ENCODE assay signal across 9 cellular contexts in the genomic region with DNA sequence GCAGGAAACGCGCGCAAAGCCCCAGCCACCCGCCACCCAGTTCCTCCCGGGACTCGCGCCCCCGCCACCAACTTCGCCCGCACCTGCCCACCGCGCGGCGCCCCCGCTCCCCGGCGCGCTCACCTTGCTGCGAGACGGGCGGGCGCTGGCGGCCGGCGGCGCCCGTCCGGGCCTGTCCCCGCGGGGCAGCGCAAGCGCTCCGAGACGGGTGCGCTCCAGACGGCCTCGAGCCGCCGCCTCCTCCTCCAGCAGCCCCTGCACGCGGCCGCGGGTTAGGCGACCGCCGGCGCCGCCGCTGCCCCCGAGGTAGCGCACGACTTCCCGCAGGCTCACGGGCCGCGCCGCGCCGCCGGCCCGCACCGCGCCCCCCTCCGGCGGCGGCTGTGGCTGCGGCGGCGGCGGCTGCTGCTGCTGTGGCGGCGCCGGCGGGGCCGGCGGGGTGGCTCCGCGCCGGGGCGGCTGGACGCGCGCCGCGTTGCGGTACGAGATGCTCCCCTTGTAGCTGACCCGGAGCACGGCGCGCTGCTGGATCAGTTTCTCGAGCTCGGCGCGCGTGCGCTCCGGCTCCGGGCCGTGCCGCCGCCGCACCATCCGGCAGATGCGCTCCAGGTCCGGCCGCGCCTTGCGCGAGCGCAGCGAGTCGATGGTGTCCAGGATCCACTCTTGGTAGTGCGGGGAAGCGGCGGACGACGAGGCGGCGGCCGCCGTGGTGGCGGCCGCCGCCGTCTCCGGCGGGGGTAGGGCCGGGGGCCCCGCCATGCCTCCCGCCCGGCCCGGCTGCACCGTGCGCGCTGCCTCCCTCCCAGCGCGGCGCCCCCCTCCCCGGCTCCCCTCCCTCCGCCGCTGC. TPM values are rescaled to one million over a fixed set of nuclear protein-coding genes. Genes with fewer than 3 reads are reported as not detected.
DNase-seq lines count a peak whose midpoint lies in the region; ATAC-seq and TF ChIP-seq lines count a peak whose summit lies in the region.
"Had no signal": no experiment of that assay in that cellular context is flagged by ENCODE, and none has a peak within 500 bp of the region (broad histone marks: within the 10 kb centered on the region; RNA-seq: fewer than 3 reads in every experiment).

No MANE protein-coding gene starts in this region.

- H3K27ac Mint-ChIP-seq in Calu3 (ENCODE audit: unreplicated experiment): no peak overlapping the region
- peak overlapping the region; percentile 71 for H3K27ac Mint-ChIP-seq in activated naive CD4-positive, alpha-beta T cell treated with anti-CD3 and anti-CD28 coated beads for 36 hours
- peak overlapping the region; percentile 88 for H3K27ac Mint-ChIP-seq in glutamatergic neuron (ENCODE audit: unreplicated experiment)

- H3K36me3 ChIP-seq in HAP-1 (replicated peaks): peaks cover 13% of the 10 kb centered on the region
- H3K36me3 ChIP-seq in Peyer's patch: peaks cover 0 to 12% (median 0%) of the 10 kb centered on the region in 3 donors
- H3K36me3 ChIP-seq in parathyroid adenoma (ENCODE audit: control insufficient read depth, insufficient read depth, low read length): no peaks in the 10 kb centered on the region

- peaks cover 38% of the 10 kb centered on the region for H3K36me3 Mint-ChIP-seq in Calu3 (ENCODE audit: insufficient read depth, unreplicated experiment)
- peaks cover 18% of the 10 kb centered on the region for H3K36me3 Mint-ChIP-seq in activated naive CD4-positive, alpha-beta T cell treated with anti-CD3 and anti-CD28 coated beads for 36 hours (ENCODE audit: low read depth)
- peaks cover 9% of the 10 kb centered on the region for H3K36me3 Mint-ChIP-seq in glutamatergic neuron (ENCODE audit: unreplicated experiment)

- intact Hi-C loops in Calu3 (cut with micrococcal nuclease; ENCODE audit: unreplicated experiment): no loop called here
- intact Hi-C loops in activated naive CD4-positive, alpha-beta T cell treated with anti-CD3 and anti-CD28 coated beads for 36 hours (cut with micrococcal nuclease): no loop called here

- H3K4me3 ChIP-seq in HAP-1 (peak overlapping the region; percentile 38), Peyer's patch (peak overlapping the region; percentile 66 to 99 (median 88)), parathyroid adenoma (ENCODE audit: low read depth, low read length) (peak overlapping the region; percentile 39)

- TF ChIP-seq CTCF in Calu3 (IDR thresholded peaks at IDR 0.05; ENCODE audit: unreplicated experiment) (no peak), Peyer's patch (IDR thresholded peaks at IDR 0.05) (peak in 2 of 6 experiments; percentile 11 to 41), glutamatergic neuron (IDR thresholded peaks at IDR 0.05; ENCODE audit: partially characterized antibody, unreplicated experiment) (no peak), parathyroid adenoma (IDR thresholded peaks at IDR 0.05) (no peak)

- no peak for TF ChIP-seq POLR2A in Peyer's patch (IDR thresholded peaks at IDR 0.05)

- ATAC-seq in GM21717 (IDR thresholded peaks at IDR 0.05; ENCODE audit: unreplicated experiment): no peak

- peak overlapping the region; percentile 61 for H3K4me3 Mint-ChIP-seq in Calu3 (ENCODE audit: low read depth, unreplicated experiment)
- H3K4me3 Mint-ChIP-seq in activated naive CD4-positive, alpha-beta T cell treated with anti-CD3 and anti-CD28 coated beads for 36 hours: peak overlapping the region; percentile 79
- peak overlapping the region; percentile 94 for H3K4me3 Mint-ChIP-seq in glutamatergic neuron (ENCODE audit: unreplicated experiment)

- H3K4me1 ChIP-seq in HAP-1 (peaks cover 2% of the 10 kb centered on the region; the same call in 1 of the 2 replicates), Peyer's patch (peaks cover 0 to 12% (median 6%) of the 10 kb centered on the region in 4 donors), parathyroid adenoma (peaks cover 5% of the 10 kb centered on the region)

- H3K9me3 ChIP-seq in HAP-1: peaks cover 8% of the 10 kb centered on the region
- peaks cover 0 to 6% (median 0%) of the 10 kb centered on the region in 4 donors for H3K9me3 ChIP-seq in Peyer's patch
- no peaks in the 10 kb centered on the region for H3K9me3 ChIP-seq in parathyroid adenoma (ENCODE audit: control insufficient read depth, low read length)

- no peak overlapping the region for H3K9ac ChIP-seq in parathyroid adenoma

- BruUV-seq in Calu3 (replicated peaks; lab: Mats Ljungman, UMichigan): no TSS peak

- in situ Hi-C loops in HAP-1 (cut with MboI; ENCODE audit: low sequenced_read_pairs): no loop called here

- DNase-seq in Calu3 (peak; percentile 48), HAP-1 (ENCODE audit: low spot score in 2 of 2) (peak in 1 of 2 experiments; percentile 70), Peyer's patch (peak; percentile 36 to 77 (median 69)), glutamatergic neuron (peak; percentile 74), NCI-H2081 treated with DMSO at 0.1 percent for 48 hours (lab: John Stamatoyannopoulos, UW) (no peak)
- DNase-seq in activated naive CD4-positive, alpha-beta T cell treated with anti-CD3 and anti-CD28 coated beads for 36 hours: peak; percentile 41

- peak overlapping the region; percentile 79 for H2AFZ ChIP-seq in parathyroid adenoma

- H3K27ac ChIP-seq in Peyer's patch (peak overlapping the region; percentile 81 to 99 (median 96)), parathyroid adenoma (no peak overlapping the region)

- CTCF ChIA-PET in Calu3 (lab: Charles Lee): no interaction called here
- CTCF ChIA-PET in activated naive CD4-positive, alpha-beta T cell treated with anti-CD3 and anti-CD28 coated beads for 36 hours (lab: Charles Lee): interaction anchor here (1.0 to 2.1 kb wide), 2 partner anchors 14 to 47 kb away, joined by 4 to 5 read pairs; a partner anchor contains a TSS

- peak overlapping the region; percentile 66 for H3K4me2 ChIP-seq in parathyroid adenoma (ENCODE audit: low read length)

- no peaks in the 10 kb centered on the region for H3K9me3 Mint-ChIP-seq in Calu3 (ENCODE audit: low read depth, unreplicated experiment)
- peaks cover 15% of the 10 kb centered on the region for H3K9me3 Mint-ChIP-seq in activated naive CD4-positive, alpha-beta T cell treated with anti-CD3 and anti-CD28 coated beads for 36 hours
- H3K9me3 Mint-ChIP-seq in glutamatergic neuron (ENCODE audit: unreplicated experiment): peaks cover 15% of the 10 kb centered on the region

- H3K27me3 Mint-ChIP-seq in Calu3 (ENCODE audit: unreplicated experiment) (no peaks in the 10 kb centered on the region), glutamatergic neuron (ENCODE audit: unreplicated experiment) (peaks cover 8% of the 10 kb centered on the region)
- no peaks in the 10 kb centered on the region for H3K27me3 Mint-ChIP-seq in activated naive CD4-positive, alpha-beta T cell treated with anti-CD3 and anti-CD28 coated beads for 36 hours (ENCODE audit: low read depth)

- H3K4me1 Mint-ChIP-seq in Calu3 (ENCODE audit: low read depth, unreplicated experiment): peaks cover 8% of the 10 kb centered on the region
- peaks cover 24% of the 10 kb centered on the region for H3K4me1 Mint-ChIP-seq in activated naive CD4-positive, alpha-beta T cell treated with anti-CD3 and anti-CD28 coated beads for 36 hours (ENCODE audit: low read depth)
- H3K4me1 Mint-ChIP-seq in glutamatergic neuron (ENCODE audit: low read depth, unreplicated experiment): peaks cover 8% of the 10 kb centered on the region

- H3K27me3 ChIP-seq in HAP-1 (ENCODE audit: low read depth): no peaks in the 10 kb centered on the region
- H3K27me3 ChIP-seq in Peyer's patch: no peaks in the 10 kb centered on the region
- no peaks in the 10 kb centered on the region for H3K27me3 ChIP-seq in parathyroid adenoma (ENCODE audit: control insufficient read depth, insufficient read depth, low read length)

- no peaks in the 10 kb centered on the region for H3K79me2 ChIP-seq in parathyroid adenoma

RNA-seq across cellular contexts. Expression of a gene that starts 0.7 kb away (rescaled TPM):
- total RNA-seq in Calu3 (2022) (41.1 and 44.2 TPM in 2 replicates), Peyer's patch (10 to 100 TPM; 28.9 to 64.4 (median 33.9) TPM), glutamatergic neuron (ENCODE audit: unreplicated experiment) (52.0 TPM)
- 10 to 100 TPM; 50.9 to 53.0 TPM for total RNA-seq in activated naive CD4-positive, alpha-beta T cell treated with anti-CD3 and anti-CD28 coated beads for 36 hours

RNA-seq across cellular contexts. Expression of a gene that starts 4.3 kb away (rescaled TPM):
- total RNA-seq in Calu3 (2022): not detected in 2 replicates
- total RNA-seq in Peyer's patch: not detected
- total RNA-seq in activated naive CD4-positive, alpha-beta T cell treated with anti-CD3 and anti-CD28 coated beads for 36 hours: not detected
- 0.71 TPM for total RNA-seq in glutamatergic neuron (ENCODE audit: unreplicated experiment)
- total RNA-seq: activated CD8-positive, alpha-beta memory T cell treated with anti-CD3 and anti-CD28 coated beads for 36 hours had no signal

RNA-seq across cellular contexts. Expression of a gene that starts 17.3 kb away (rescaled TPM):
- total RNA-seq in Calu3 (2022): 4.2 and 5.2 TPM in 2 replicates
- 10 to 100 TPM; 25.6 to 58.5 (median 40.7) TPM for total RNA-seq in Peyer's patch
- under 1 TPM; 0.45 to 0.96 TPM for total RNA-seq in activated naive CD4-positive, alpha-beta T cell treated with anti-CD3 and anti-CD28 coated beads for 36 hours
- total RNA-seq in glutamatergic neuron (ENCODE audit: unreplicated experiment): 2.2 TPM

RNA-seq across cellular contexts. Expression of a gene that starts 27.7 kb away (rescaled TPM):
- 57.3 and 59.8 TPM in 2 replicates for total RNA-seq in Calu3 (2022)
- 10 to 100 TPM; 18.2 to 39.8 (median 30.0) TPM for total RNA-seq in Peyer's patch
- total RNA-seq in activated naive CD4-positive, alpha-beta T cell treated with anti-CD3 and anti-CD28 coated beads for 36 hours: 10 to 100 TPM; 48.2 to 60.0 TPM
- total RNA-seq in glutamatergic neuron (ENCODE audit: unreplicated experiment): 82.9 TPM

RNA-seq across cellular contexts. Expression of a gene that starts 28.0 kb away (rescaled TPM):
- 21.4 and 27.0 TPM in 2 replicates for total RNA-seq in Calu3 (2022)
- under 1 TPM in 2 of 4 donors, not detected in 2; 0.53 to 0.54 TPM for total RNA-seq in Peyer's patch
- total RNA-seq in activated naive CD4-positive, alpha-beta T cell treated with anti-CD3 and anti-CD28 coated beads for 36 hours: not detected
- total RNA-seq in glutamatergic neuron (ENCODE audit: unreplicated experiment): 6.7 TPM
- total RNA-seq: activated CD8-positive, alpha-beta memory T cell treated with anti-CD3 and anti-CD28 coated beads for 36 hours had no signal

Comparison
In these comparisons a context has a peak if more than half of its experiments do, and no peak if none do; other contexts are left out.
1. H3K4me3 ChIP-seq: peak in every context shown above with its lines; median percentile 88 in Peyer's patch; 39 in parathyroid adenoma; 38 in HAP-1.